Comparison of ENCODE assay signal across 20 cellular contexts in the genomic region with DNA sequence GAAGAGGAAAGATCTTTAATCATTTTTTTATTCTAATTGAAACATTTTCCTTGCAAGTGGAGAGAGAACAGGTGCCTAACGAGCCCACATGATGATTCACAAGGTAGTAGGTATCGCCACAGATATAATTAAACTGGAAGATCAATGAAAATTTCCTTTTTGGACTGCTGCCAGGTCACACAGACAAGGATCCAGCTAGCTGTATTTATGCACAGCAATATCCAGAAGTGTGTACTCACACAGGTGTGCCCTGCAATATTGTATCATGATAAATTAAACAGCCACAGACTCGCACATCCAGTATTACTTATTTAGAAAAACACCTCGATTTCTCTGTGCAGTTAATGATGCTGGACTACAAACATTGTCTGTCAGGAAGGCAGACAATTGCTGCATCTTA.
"Had no signal": no experiment of that assay in that cellular context is flagged by ENCODE, and none has a peak within 500 bp of the region (broad histone marks: within the 10 kb centered on the region; RNA-seq: fewer than 3 reads in every experiment).

No MANE protein-coding gene starts in this region.

- H3K36me3 Mint-ChIP-seq: activated CD8-positive, alpha-beta memory T cell treated with anti-CD3 and anti-CD28 coated beads, Interleukin-2, amount 10 ng/mL, durations not matched to agents 7 days and 5 days; brain; natural killer cell had no signal

- H3K9me3 Mint-ChIP-seq: activated CD4-positive, alpha-beta T cell treated with anti-CD3 and anti-CD28 coated beads, Interleukin-2, amount 10 ng/mL, durations not matched to agents 7 days and 5 days; activated CD8-positive, alpha-beta T cell treated with anti-CD3 and anti-CD28 coated beads for 36 hours had no signal

- H3K27me3 Mint-ChIP-seq: activated CD4-positive, alpha-beta T cell treated with anti-CD3 and anti-CD28 coated beads, Interleukin-2, amount 10 ng/mL, durations not matched to agents 7 days and 5 days; brain had no signal

- H3K27ac Mint-ChIP-seq: activated CD4-positive, alpha-beta T cell treated with anti-CD3 and anti-CD28 coated beads, Interleukin-2, amount 10 ng/mL, durations not matched to agents 7 days and 5 days; activated CD8-positive, alpha-beta memory T cell treated with anti-CD3 and anti-CD28 coated beads, Interleukin-2, amount 10 ng/mL, durations not matched to agents 7 days and 5 days; activated CD8-positive, alpha-beta T cell treated with anti-CD3 and anti-CD28 coated beads for 36 hours; activated naive CD4-positive, alpha-beta T cell treated with anti-CD3 and anti-CD28 coated beads, Interleukin-2, amount 50 U/mL, for 72 hours; brain; natural killer cell had no signal

- ATAC-seq: activated CD8-positive, alpha-beta memory T cell treated with anti-CD3 and anti-CD28 coated beads, Interleukin-2, amount 10 ng/mL, durations not matched to agents 7 days and 5 days; activated CD8-positive, alpha-beta T cell treated with anti-CD3 and anti-CD28 coated beads for 36 hours; activated naive CD4-positive, alpha-beta T cell treated with anti-CD3 and anti-CD28 coated beads, Interleukin-2, amount 50 U/mL, for 72 hours; foreskin keratinocyte; left lung; natural killer cell had no signal

- DNase-seq: activated CD4-positive, alpha-beta T cell treated with anti-CD3 and anti-CD28 coated beads, Interleukin-2, amount 10 ng/mL, durations not matched to agents 7 days and 5 days; activated CD4-positive, CD25-positive, alpha-beta regulatory T cell treated with anti-CD3 and anti-CD28 coated beads, Interleukin-2, amount 50 U/mL, for 72 hours; activated CD8-positive, alpha-beta memory T cell treated with anti-CD3 and anti-CD28 coated beads, Interleukin-2, amount 10 ng/mL, durations not matched to agents 7 days and 5 days; activated CD8-positive, alpha-beta T cell treated with anti-CD3 and anti-CD28 coated beads for 36 hours; aorta; effector memory CD4-positive, alpha-beta T cell; foreskin keratinocyte; kidney; left lung; natural killer cell; sigmoid colon; spleen; stimulated activated CD4-positive, alpha-beta T cell treated with anti-CD3 and anti-CD28 coated beads, Interleukin-4, amount 100 ng/mL, for 1 hour; stimulated activated naive CD4-positive, alpha-beta T cell; testis; trophoblast cell; uterus; WERI-Rb-1 had no signal

- H3K4me3 Mint-ChIP-seq: activated CD4-positive, alpha-beta T cell treated with anti-CD3 and anti-CD28 coated beads, Interleukin-2, amount 10 ng/mL, durations not matched to agents 7 days and 5 days; activated CD8-positive, alpha-beta memory T cell treated with anti-CD3 and anti-CD28 coated beads, Interleukin-2, amount 10 ng/mL, durations not matched to agents 7 days and 5 days; activated CD8-positive, alpha-beta T cell treated with anti-CD3 and anti-CD28 coated beads for 36 hours; brain; natural killer cell had no signal

- H3K4me1 Mint-ChIP-seq: activated CD4-positive, alpha-beta T cell treated with anti-CD3 and anti-CD28 coated beads, Interleukin-2, amount 10 ng/mL, durations not matched to agents 7 days and 5 days; activated CD8-positive, alpha-beta memory T cell treated with anti-CD3 and anti-CD28 coated beads, Interleukin-2, amount 10 ng/mL, durations not matched to agents 7 days and 5 days; natural killer cell had no signal

- H3K27ac ChIP-seq: foreskin keratinocyte, left lung, sigmoid colon, spleen, testis, uterus, WERI-Rb-1 had no signal
